Comparison of ENCODE assay signal across 9 cellular contexts in the genomic region with DNA sequence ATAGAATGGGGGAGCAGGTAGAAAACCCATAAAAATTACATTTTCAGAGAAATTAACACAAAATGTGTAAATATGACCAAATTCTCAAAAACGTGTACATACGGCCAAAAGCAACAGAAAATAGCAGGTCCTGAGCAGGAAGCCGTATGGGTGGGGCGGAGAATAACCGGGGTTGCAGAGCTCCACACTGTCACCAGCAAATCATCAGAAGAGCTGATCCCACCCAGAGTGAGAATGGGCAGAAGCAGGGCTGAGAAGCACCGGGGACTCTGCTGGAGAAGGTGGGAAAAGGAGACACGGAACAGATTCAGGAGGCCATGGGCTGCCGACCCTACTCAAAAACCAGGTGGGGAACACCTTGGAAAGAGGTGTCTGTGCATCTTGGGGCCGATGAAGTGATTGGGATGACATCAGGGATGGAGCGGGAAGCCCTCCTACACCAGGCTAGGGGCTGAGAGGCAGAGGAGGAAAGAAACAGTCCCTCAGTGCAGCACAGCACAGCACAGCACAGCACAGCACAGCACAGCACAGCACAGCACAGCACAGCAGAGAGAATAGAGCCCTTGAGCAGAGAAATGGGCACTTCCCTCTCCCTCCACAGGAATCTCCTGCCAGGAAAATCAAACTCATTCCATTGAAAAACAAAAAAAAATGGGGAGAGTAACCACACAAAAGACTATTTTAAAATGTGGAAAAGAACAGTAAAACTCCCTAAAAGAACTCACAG. TPM values are rescaled to one million over a fixed set of nuclear protein-coding genes. Genes with fewer than 3 reads are reported as not detected.
DNase-seq lines count a peak whose midpoint lies in the region; ATAC-seq and TF ChIP-seq lines count a peak whose summit lies in the region.
"Had no signal": no experiment of that assay in that cellular context is flagged by ENCODE, and none has a peak within 500 bp of the region (broad histone marks: within the 10 kb centered on the region; RNA-seq: fewer than 3 reads in every experiment).

No MANE protein-coding gene starts in this region.

- intact Hi-C loops in Right ventricle myocardium superior (cut with DNase I), result no loop called here
- intact Hi-C loops in activated T-helper 1 cell treated with anti-CD3 and anti-CD28 coated beads, Interleukin-12 subunit alpha, Interleukin-12 subunit beta, Interleukin-2, Interleukin-4 antibody, amounts not matched to agents 30 ng/mL and 10 ng/mL and 1 ng/mL, durations not matched to agents 14 hours and 24 hours and 36 hours (cut with micrococcal nuclease), result no loop called here

- no peak overlapping the region for H3K4me3 ChIP-seq in tibial nerve

- no peak for TF ChIP-seq EP300 in tibial nerve (IDR thresholded peaks at IDR 0.05)

- no peak for DNase-seq in Right ventricle myocardium superior
- no peak for DNase-seq in tibial nerve (ENCODE audit: low spot score in 2 of 2)
- DNase-seq in stimulated activated CD4-positive, alpha-beta T cell treated with anti-CD3 and anti-CD28 coated beads, Interleukin-4, amount 100 ng/mL, for 4 hours, result no peak
- DNase-seq in activated T-helper 1 cell treated with anti-CD3 and anti-CD28 coated beads, Interleukin-12 subunit alpha, Interleukin-12 subunit beta, Interleukin-2, Interleukin-4 antibody, amounts not matched to agents 30 ng/mL and 10 ng/mL and 1 ng/mL, durations not matched to agents 14 hours and 24 hours and 36 hours (ENCODE audit: low spot score), result no peak
- DNase-seq in stimulated activated CD4-positive, alpha-beta T cell treated with anti-CD3 and anti-CD28 coated beads, Interleukin-15, amount 100 ng/mL, for 24 hours, result no peak
- DNase-seq: T-helper 9 cell had no signal

- no peak overlapping the region for H3K4me3 Mint-ChIP-seq in activated T-helper 1 cell treated with anti-CD3 and anti-CD28 coated beads, Interleukin-12 subunit alpha, Interleukin-12 subunit beta, Interleukin-2, Interleukin-4 antibody, amounts not matched to agents 30 ng/mL and 10 ng/mL and 1 ng/mL, durations not matched to agents 14 hours and 24 hours and 36 hours

- no peaks in the 10 kb centered on the region for H3K9me3 Mint-ChIP-seq in activated T-helper 1 cell treated with anti-CD3 and anti-CD28 coated beads, Interleukin-12 subunit alpha, Interleukin-12 subunit beta, Interleukin-2, Interleukin-4 antibody, amounts not matched to agents 30 ng/mL and 10 ng/mL and 1 ng/mL, durations not matched to agents 14 hours and 24 hours and 36 hours

- WGBS in tibial nerve, 2 donors, result 57 to 59% methylated on average over 10 of the region's 10 CpGs

- no peaks in the 10 kb centered on the region for H3K27me3 ChIP-seq in tibial nerve

- peaks cover 20% of the 10 kb centered on the region for H3K4me1 Mint-ChIP-seq in activated T-helper 1 cell treated with anti-CD3 and anti-CD28 coated beads, Interleukin-12 subunit alpha, Interleukin-12 subunit beta, Interleukin-2, Interleukin-4 antibody, amounts not matched to agents 30 ng/mL and 10 ng/mL and 1 ng/mL, durations not matched to agents 14 hours and 24 hours and 36 hours (ENCODE audit: low read depth)

- H3K4me1 ChIP-seq in tibial nerve, result peaks cover 0 to 41% (median 22%) of the 10 kb centered on the region in 4 donors

- peak overlapping the region in 3 of 4 donors; percentile 32 to 85 (median 76) for H3K27ac ChIP-seq in tibial nerve

- no peaks in the 10 kb centered on the region for H3K9me3 ChIP-seq in tibial nerve

- peaks cover 9% of the 10 kb centered on the region for H3K36me3 Mint-ChIP-seq in activated T-helper 1 cell treated with anti-CD3 and anti-CD28 coated beads, Interleukin-12 subunit alpha, Interleukin-12 subunit beta, Interleukin-2, Interleukin-4 antibody, amounts not matched to agents 30 ng/mL and 10 ng/mL and 1 ng/mL, durations not matched to agents 14 hours and 24 hours and 36 hours (ENCODE audit: low read depth)

- TF ChIP-seq CTCF in tibial nerve (IDR thresholded peaks at IDR 0.05), result no peak

- H3K36me3 ChIP-seq in tibial nerve, result peaks cover 0 to 22% (median 0%) of the 10 kb centered on the region in 3 donors

- no peaks in the 10 kb centered on the region for H3K27me3 Mint-ChIP-seq in activated T-helper 1 cell treated with anti-CD3 and anti-CD28 coated beads, Interleukin-12 subunit alpha, Interleukin-12 subunit beta, Interleukin-2, Interleukin-4 antibody, amounts not matched to agents 30 ng/mL and 10 ng/mL and 1 ng/mL, durations not matched to agents 14 hours and 24 hours and 36 hours (ENCODE audit: insufficient read depth)

- TF ChIP-seq POLR2A in tibial nerve (IDR thresholded peaks at IDR 0.05), result no peak

- ATAC-seq in GM19452 (IDR thresholded peaks at IDR 0.05; ENCODE audit: unreplicated experiment) (peak; percentile 51), HG03342 (IDR thresholded peaks at IDR 0.05; ENCODE audit: unreplicated experiment) (peak; percentile 40), Right ventricle myocardium superior (ENCODE audit: poor library complexity) (peak; percentile 63), HG02610 (IDR thresholded peaks at IDR 0.05; ENCODE audit: unreplicated experiment) (no peak)

- no peak overlapping the region for H3K27ac Mint-ChIP-seq in activated T-helper 1 cell treated with anti-CD3 and anti-CD28 coated beads, Interleukin-12 subunit alpha, Interleukin-12 subunit beta, Interleukin-2, Interleukin-4 antibody, amounts not matched to agents 30 ng/mL and 10 ng/mL and 1 ng/mL, durations not matched to agents 14 hours and 24 hours and 36 hours

RNA-seq across cellular contexts. Expression of a gene that starts 22.3 kb away (rescaled TPM):
- total RNA-seq in Right ventricle myocardium superior (55.1 TPM), tibial nerve (10 to 100 TPM; 53.4 to 92.0 (median 65.6) TPM)
- total RNA-seq in activated T-helper 1 cell treated with anti-CD3 and anti-CD28 coated beads, Interleukin-12 subunit alpha, Interleukin-12 subunit beta, Interleukin-2, Interleukin-4 antibody, amounts not matched to agents 30 ng/mL and 10 ng/mL and 1 ng/mL, durations not matched to agents 14 hours and 24 hours and 36 hours, result 17.3 and 17.5 TPM in 2 replicates

RNA-seq across cellular contexts. Expression of a gene that starts 47.4 kb away (rescaled TPM):
- total RNA-seq in Right ventricle myocardium superior (not detected), tibial nerve (not detected)
- not detected in 2 replicates for total RNA-seq in activated T-helper 1 cell treated with anti-CD3 and anti-CD28 coated beads, Interleukin-12 subunit alpha, Interleukin-12 subunit beta, Interleukin-2, Interleukin-4 antibody, amounts not matched to agents 30 ng/mL and 10 ng/mL and 1 ng/mL, durations not matched to agents 14 hours and 24 hours and 36 hours
